Comparison of ENCODE assay signal across 15 cellular contexts in the genomic region with DNA sequence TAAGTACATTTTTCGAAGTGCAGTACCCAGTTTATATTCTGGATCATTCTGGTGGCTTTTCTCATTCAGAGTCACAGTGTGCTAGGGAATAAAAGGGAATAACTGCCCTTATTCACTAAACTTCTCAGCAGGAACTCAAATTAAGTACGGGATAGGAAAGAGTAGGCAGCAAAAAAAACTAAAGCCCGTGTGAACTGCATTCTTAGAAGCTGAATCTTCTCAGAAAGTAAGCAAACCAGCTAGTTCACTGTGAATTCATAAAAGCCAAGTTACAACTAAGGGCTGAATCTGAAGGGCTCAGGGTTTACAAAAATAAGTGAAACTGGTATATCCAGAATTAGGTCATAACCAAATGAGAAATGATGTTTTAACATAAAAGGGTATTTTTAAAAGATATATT. TPM values are rescaled to one million over a fixed set of nuclear protein-coding genes. Genes with fewer than 3 reads are reported as not detected.
A peak's percentile ranks its signal among the peaks of the same experiment; 100 is the strongest.
DNase-seq lines count a peak whose midpoint lies in the region; ATAC-seq lines count a peak whose summit lies in the region.
"Had no signal": no experiment of that assay in that cellular context is flagged by ENCODE, and none has a peak within 500 bp of the region (broad histone marks: within the 10 kb centered on the region; RNA-seq: fewer than 3 reads in every experiment).

No MANE protein-coding gene starts in this region.

- peaks cover 0 to 2% of the 10 kb centered on the region in 2 experiments for H3K4me1 ChIP-seq in trophoblast cell (ENCODE audit: control insufficient read depth in 1 of 2, insufficient read depth in 2 of 2, low read length in 2 of 2)

- peak overlapping the region; percentile 99 for H3K27ac Mint-ChIP-seq in activated CD4-positive, alpha-beta T cell treated with anti-CD3 and anti-CD28 coated beads, Interleukin-2, amount 10 ng/mL, durations not matched to agents 7 days and 5 days

- peaks cover 43% of the 10 kb centered on the region for H3K4me1 Mint-ChIP-seq in activated CD4-positive, alpha-beta T cell treated with anti-CD3 and anti-CD28 coated beads, Interleukin-2, amount 10 ng/mL, durations not matched to agents 7 days and 5 days
- H3K4me1 Mint-ChIP-seq: neural crest cell had no signal

- peaks cover 52% of the 10 kb centered on the region for H3K36me3 ChIP-seq in SK-N-MC (ENCODE audit: insufficient read depth, low read length)
- H3K36me3 ChIP-seq in trophoblast cell (ENCODE audit: control insufficient read depth in 1 of 2, insufficient read depth in 2 of 2, low read length in 2 of 2): peaks cover 12 to 14% of the 10 kb centered on the region in 2 experiments

- ATAC-seq in GM21423 (IDR thresholded peaks at IDR 0.05; ENCODE audit: unreplicated experiment): no peak

- no peak for DNase-seq in activated CD4-positive, alpha-beta T cell treated with anti-CD3 and anti-CD28 coated beads, Interleukin-2, amount 10 ng/mL, durations not matched to agents 7 days and 5 days
- no peak for DNase-seq in activated CD4-positive, alpha-beta T cell treated with anti-CD3 and anti-CD28 coated beads, Interleukin-2, amount 50 U/mL, for 48 hours
- DNase-seq in SK-N-MC (ENCODE audit: low read depth, low spot score) (no peak), epithelial cell of prostate (ENCODE audit: low read depth, low spot score) (no peak), trophoblast cell (peak; percentile 70 to 92), medulla oblongata (ENCODE audit: extremely low spot score) (no peak), NCI-H1105 treated with DMSO at 0.1 percent for 48 hours (lab: John Stamatoyannopoulos, UW) (no peak)
- DNase-seq: ACHN, DMS79 treated with DMSO at 0.1 percent for 48 hours, islet precursor cell, spleen, T-helper 9 cell had no signal

- no peak overlapping the region for H3K4me3 Mint-ChIP-seq in activated CD4-positive, alpha-beta T cell treated with anti-CD3 and anti-CD28 coated beads, Interleukin-2, amount 10 ng/mL, durations not matched to agents 7 days and 5 days
- H3K4me3 Mint-ChIP-seq: neural crest cell had no signal

- H3K36me3 Mint-ChIP-seq in activated CD4-positive, alpha-beta T cell treated with anti-CD3 and anti-CD28 coated beads, Interleukin-2, amount 10 ng/mL, durations not matched to agents 7 days and 5 days (ENCODE audit: low read depth): peaks cover 63% of the 10 kb centered on the region

- no peak overlapping the region for H2AFZ ChIP-seq in trophoblast cell (ENCODE audit: insufficient read depth, low read length, poor library complexity)

- no peak overlapping the region for H3K4me2 ChIP-seq in trophoblast cell (ENCODE audit: low read length)

- CTCF ChIA-PET in activated CD4-positive, alpha-beta T cell treated with anti-CD3 and anti-CD28 coated beads, Interleukin-2, amount 10 ng/mL, durations not matched to agents 7 days and 5 days (lab: Charles Lee): no interaction called here

- H3K4ac ChIP-seq in trophoblast cell (ENCODE audit: low read depth, low read length): no peak overlapping the region

- H3K9me3 ChIP-seq in SK-N-MC (ENCODE audit: low read depth, low read length) (no peaks in the 10 kb centered on the region), trophoblast cell (ENCODE audit: insufficient read depth, low read depth, low read length) (no peaks in the 10 kb centered on the region)
- H3K9me3 ChIP-seq: HAP-1, spleen had no signal

- POLR2A ChIA-PET in activated CD4-positive, alpha-beta T cell treated with anti-CD3 and anti-CD28 coated beads, Interleukin-2, amount 10 ng/mL, durations not matched to agents 7 days and 5 days (lab: Charles Lee): no interaction called here

- no peak overlapping the region for H3K9ac ChIP-seq in SK-N-MC (ENCODE audit: insufficient read length)
- no peak overlapping the region for H3K9ac ChIP-seq in trophoblast cell (ENCODE audit: low read length)

- H3K18ac ChIP-seq in trophoblast cell (ENCODE audit: low read length): no peak overlapping the region

- H3K79me1 ChIP-seq in trophoblast cell (ENCODE audit: low read length): no peaks in the 10 kb centered on the region

- H2BK12ac ChIP-seq in trophoblast cell (ENCODE audit: low read length): no peak overlapping the region

- no peak overlapping the region for H2BK5ac ChIP-seq in trophoblast cell (ENCODE audit: low read depth, low read length, poor library complexity)

- H4K8ac ChIP-seq in trophoblast cell (ENCODE audit: low read depth, low read length): no peak overlapping the region

- H3K14ac ChIP-seq in trophoblast cell (ENCODE audit: low read length): no peak overlapping the region

- no peak overlapping the region for H4K12ac ChIP-seq in trophoblast cell (ENCODE audit: low read depth, low read length)

- H4K91ac ChIP-seq in trophoblast cell (ENCODE audit: low read depth, low read length): no peak overlapping the region

- WGBS in trophoblast cell (ENCODE audit: extremely low coverage, insufficient coverage, insufficient read length): no CpG with 5 or more reads among the region's 3 CpGs

- 0 out of 2 replicates have a peak overlapping the region, but pooled peaks have one; percentile 10 for H3K27ac ChIP-seq in SK-N-MC
- H3K27ac ChIP-seq in epithelial cell of prostate: peak overlapping the region; percentile 4
- no peak overlapping the region for H3K27ac ChIP-seq in trophoblast cell (ENCODE audit: low read depth, low read length)
- H3K27ac ChIP-seq: spleen had no signal

- H3K4me3 ChIP-seq in SK-N-MC: no peak overlapping the region
- no peak overlapping the region for H3K4me3 ChIP-seq in trophoblast cell (ENCODE audit: low read depth, low read length)
- H3K4me3 ChIP-seq: HAP-1, spleen had no signal

- H2AK5ac ChIP-seq in trophoblast cell (ENCODE audit: low read length): no peak overlapping the region

- H3K27me3 Mint-ChIP-seq in activated CD4-positive, alpha-beta T cell treated with anti-CD3 and anti-CD28 coated beads, Interleukin-2, amount 10 ng/mL, durations not matched to agents 7 days and 5 days: no peaks in the 10 kb centered on the region

- no peaks in the 10 kb centered on the region for H3K9me3 Mint-ChIP-seq in activated CD4-positive, alpha-beta T cell treated with anti-CD3 and anti-CD28 coated beads, Interleukin-2, amount 10 ng/mL, durations not matched to agents 7 days and 5 days
- H3K9me3 Mint-ChIP-seq: neural crest cell had no signal

- H3K79me2 ChIP-seq in trophoblast cell (ENCODE audit: control insufficient read depth, insufficient read depth, low read length, poor library complexity): no peaks in the 10 kb centered on the region

- H3K23ac ChIP-seq in trophoblast cell (ENCODE audit: low read length): no peak overlapping the region

- no peaks in the 10 kb centered on the region for H3K27me3 ChIP-seq in trophoblast cell (ENCODE audit: insufficient read depth, low read length)
- H3K27me3 ChIP-seq: spleen had no signal

- H2BK120ac ChIP-seq in trophoblast cell (ENCODE audit: insufficient read depth, low read length, poor library complexity): no peak overlapping the region

RNA-seq across cellular contexts. Expression of a gene that starts 22.0 kb away (rescaled TPM):
- 100 to 1,000 TPM in 1 of 2 experiments, 10 to 100 TPM in 1; 98.1 to 103 TPM for total RNA-seq in activated CD4-positive, alpha-beta T cell treated with anti-CD3 and anti-CD28 coated beads, Interleukin-2, amount 10 ng/mL, durations not matched to agents 7 days and 5 days
- polyA plus RNA-seq in trophoblast cell (2013): 58.2 and 60.9 TPM in 2 replicates

RNA-seq across cellular contexts. Expression of a gene that starts 22.2 kb away (rescaled TPM):
- total RNA-seq in activated CD4-positive, alpha-beta T cell treated with anti-CD3 and anti-CD28 coated beads, Interleukin-2, amount 10 ng/mL, durations not matched to agents 7 days and 5 days: 10 to 100 TPM; 30.3 to 36.7 TPM
- polyA plus RNA-seq in trophoblast cell (2013): 11.3 and 11.6 TPM in 2 replicates

Comparison
In these comparisons a context has a peak if more than half of its experiments do, and no peak if none do; other contexts are left out.
1. DNase-seq: peak in trophoblast cell (2 of 2); none in activated CD4-positive, alpha-beta T cell treated with anti-CD3 and anti-CD28 coated beads, Interleukin-2, amount 10 ng/mL, durations not matched to agents 7 days and 5 days (single experiment), activated CD4-positive, alpha-beta T cell treated with anti-CD3 and anti-CD28 coated beads, Interleukin-2, amount 50 U/mL, for 48 hours (0 of 2), SK-N-MC (single experiment), epithelial cell of prostate (single experiment), medulla oblongata (single experiment) and NCI-H1105 treated with DMSO at 0.1 percent for 48 hours (single experiment).